ENCODE assay signal across 14 cellular contexts in genomic region chr13:23751195-23751594, GRCh38.
DNase-seq lines count a peak whose midpoint lies in the region; ATAC-seq and TF ChIP-seq lines count a peak whose summit lies in the region.
"Had no signal": no experiment of that assay in that cellular context is flagged by ENCODE, and none has a peak within 500 bp of the region (broad histone marks: within the 10 kb centered on the region; RNA-seq: fewer than 3 reads in every experiment).

No MANE protein-coding gene starts in this region.

- no peak overlapping the region for H3K4me3 ChIP-seq in fibroblast of villous mesenchyme (ENCODE audit: low read depth, low read length)
- H3K4me3 ChIP-seq: SJCRH30 had no signal

- peak; percentile 41 for ATAC-seq in GM21529 (IDR thresholded peaks at IDR 0.05; ENCODE audit: unreplicated experiment)
- ATAC-seq: left cardiac atrium had no signal

- in situ Hi-C loops in GM13977 (cut with MboI; ENCODE audit: low pct_unique_long_range_greater_than_20kb, low sequenced_read_pairs, unreplicated experiment) = no loop called here

- DNase-seq in GM13977 (ENCODE audit: low spot score) = peak; percentile 36
- peak; percentile 51 for DNase-seq in NCI-H82 (lab: John Stamatoyannopoulos, UW)
- DNase-seq in fibroblast of villous mesenchyme (ENCODE audit: low read depth) = peak; percentile 36
- DNase-seq in NOMO-1 (lab: John Stamatoyannopoulos, UW; ENCODE audit: unreplicated experiment in 2 of 2) = no peak
- no peak for DNase-seq in activated CD4-positive, alpha-beta T cell treated with anti-CD3 and anti-CD28 coated beads, Interleukin-2, amount 50 U/mL, for 4 hours
- no peak for DNase-seq in hypothalamus (lab: John Stamatoyannopoulos, UW)
- DNase-seq in germinal center (ENCODE audit: low spot score) = no peak
- DNase-seq: KG1; left cardiac atrium; NCI-H446 treated with DMSO at 0.1 percent for 48 hours; nucleus accumbens; SJCRH30; stimulated activated CD4-positive, alpha-beta T cell treated with anti-CD3 and anti-CD28 coated beads, Interleukin-2, amount 100 ng/mL, for 24 hours had no signal

- TF ChIP-seq CTCF in GM13977 (IDR thresholded peaks at IDR 0.05; ENCODE audit: extremely low read depth, insufficient read depth, missing control alignments) (no peak), fibroblast of villous mesenchyme (IDR thresholded peaks at IDR 0.05; ENCODE audit: insufficient read depth, low read depth, low read length) (no peak)

Comparison
In these comparisons a context has a peak if more than half of its experiments do, and no peak if none do; other contexts are left out.
1. DNase-seq: peak in GM13977 (single experiment), NCI-H82 (single experiment) and fibroblast of villous mesenchyme (single experiment); none in NOMO-1 (0 of 2), activated CD4-positive, alpha-beta T cell treated with anti-CD3 and anti-CD28 coated beads, Interleukin-2, amount 50 U/mL, for 4 hours (0 of 2), hypothalamus (0 of 51) and germinal center (single experiment).